25 cellular contexts compared by ENCODE assay signal in the genomic region with DNA sequence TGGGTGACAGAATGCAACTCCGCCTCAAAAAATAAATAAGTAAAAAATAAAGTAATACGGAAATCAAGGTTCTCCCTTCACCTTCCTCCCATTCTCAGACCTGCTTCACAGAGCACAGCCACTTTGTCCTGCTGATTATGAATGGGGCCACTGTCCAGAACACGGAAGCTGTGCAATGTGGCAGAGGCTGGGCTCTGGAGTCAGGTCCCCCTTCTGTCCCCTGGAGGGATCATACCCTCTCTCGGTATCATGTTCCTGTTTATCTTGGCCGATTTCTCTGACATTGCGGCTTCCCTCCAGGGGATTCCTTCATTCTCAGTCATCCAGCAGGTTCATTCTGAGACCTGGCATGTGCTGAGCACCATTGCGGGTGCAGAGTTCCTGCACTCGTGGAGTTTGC. TPM values are rescaled to one million over a fixed set of nuclear protein-coding genes. Genes with fewer than 3 reads are reported as not detected.
DNase-seq lines count a peak whose midpoint lies in the region; ATAC-seq and TF ChIP-seq lines count a peak whose summit lies in the region.
"Had no signal": no experiment of that assay in that cellular context is flagged by ENCODE, and none has a peak within 500 bp of the region (broad histone marks: within the 10 kb centered on the region; RNA-seq: fewer than 3 reads in every experiment).

No MANE protein-coding gene starts in this region.

- no peak overlapping the region for H3K23ac ChIP-seq in H9 (ENCODE audit: insufficient read length, low read depth, low read length)

- H3K4me1 Mint-ChIP-seq in H9: peaks cover 2 to 7% of the 10 kb centered on the region in 2 experiments; a peak in 2 of 4 replicates
- H3K4me1 Mint-ChIP-seq in T-helper 17 cell: peaks cover 32% of the 10 kb centered on the region

- H3K9ac ChIP-seq in DND-41 (ENCODE audit: low read depth, low read length) (peak overlapping the region; percentile 49), H9 (ENCODE audit: extremely low read depth, insufficient read length, low read length) (no peak overlapping the region)
- H3K9ac ChIP-seq: KMS-11 had no signal

- WGBS in H9 (ENCODE audit: extremely low coverage, insufficient read length, low lambda C conversion rate): no CpG with 5 or more reads among the region's 8 CpGs

- H2BK20ac ChIP-seq in H9 (ENCODE audit: low read depth, low read length, poor library complexity, severe bottlenecking): no peak overlapping the region

- peaks cover 6% of the 10 kb centered on the region for H3K27me3 Mint-ChIP-seq in H9 (ENCODE audit: low read depth)
- no peaks in the 10 kb centered on the region for H3K27me3 Mint-ChIP-seq in T-helper 17 cell
- H3K27me3 Mint-ChIP-seq: activated naive CD4-positive, alpha-beta T cell treated with anti-CD3 and anti-CD28 coated beads, Interleukin-2, amount 50 U/mL, for 24 hours had no signal

- H3K56ac ChIP-seq in H9 (ENCODE audit: insufficient read length, low read depth, low read length): no peak overlapping the region

- TF ChIP-seq CTCF in DND-41 (IDR thresholded peaks at IDR 0.05; ENCODE audit: borderline replicate concordance, extremely low read depth, low read length, poor library complexity, severe bottlenecking): no peak
- TF ChIP-seq CTCF in H9 (conservative IDR thresholded peaks at IDR 0.05): no peak
- no peak for TF ChIP-seq CTCF in omental fat pad (IDR thresholded peaks at IDR 0.05)

- ATAC-seq in DND-41 (ENCODE audit: insufficient read depth, low read depth): no peak
- ATAC-seq in T-helper 17 cell: no peak
- no peak for ATAC-seq in omental fat pad (ENCODE audit: low FRiP score)
- no peak for ATAC-seq in HG03520 (IDR thresholded peaks at IDR 0.05; ENCODE audit: unreplicated experiment)
- no peak for ATAC-seq in HG03025 (IDR thresholded peaks at IDR 0.05; ENCODE audit: low FRiP score, unreplicated experiment)
- no peak for ATAC-seq in HG03135 (IDR thresholded peaks at IDR 0.05; ENCODE audit: unreplicated experiment)
- ATAC-seq: activated T-cell treated with anti-CD3 and anti-CD28 coated beads, Interleukin-2, amount 50 U/mL, for 72 hours; foreskin keratinocyte; HCT116; stimulated activated naive CD8-positive, alpha-beta T cell treated with anti-CD3 and anti-CD28 coated beads, Interleukin-15, Interleukin-2, amounts not matched to agents 100 U/mL and 50 U/mL, for 24 hours had no signal

- no peaks in the 10 kb centered on the region for H3K27me3 ChIP-seq in DND-41 (ENCODE audit: insufficient read depth, low read length, poor library complexity)
- H3K27me3 ChIP-seq in H9 (ENCODE audit: insufficient read depth, low read length): no peaks in the 10 kb centered on the region
- H3K27me3 ChIP-seq: foreskin keratinocyte, spleen, tibial nerve had no signal

- H2AFZ ChIP-seq in DND-41 (ENCODE audit: low read depth, low read length) (no peak overlapping the region), H9 (ENCODE audit: low read length) (no peak overlapping the region)

- H3K9me3 Mint-ChIP-seq in H9: no peaks in the 10 kb centered on the region
- H3K9me3 Mint-ChIP-seq: activated naive CD4-positive, alpha-beta T cell treated with anti-CD3 and anti-CD28 coated beads, Interleukin-2, amount 50 U/mL, for 24 hours; activated T-cell treated with anti-CD3 and anti-CD28 coated beads, Interleukin-2, amount 50 U/mL, for 72 hours had no signal

- H3K23me2 ChIP-seq in H9 (ENCODE audit: insufficient read length, low read depth, low read length, poor library complexity, severe bottlenecking): no peaks in the 10 kb centered on the region

- H2BK120ac ChIP-seq in H9 (ENCODE audit: low read depth, low read length, poor library complexity, severe bottlenecking): no peak overlapping the region

- no peaks in the 10 kb centered on the region for H4K20me1 ChIP-seq in DND-41 (ENCODE audit: insufficient read depth, low read length)
- H4K20me1 ChIP-seq in H9 (ENCODE audit: control insufficient read depth, insufficient read depth, insufficient read length): no peaks in the 10 kb centered on the region

- H3K36me3 ChIP-seq in DND-41 (ENCODE audit: insufficient read depth, low read length): no peaks in the 10 kb centered on the region

- peak overlapping the region in 1 of 2 experiments; percentile 40; a peak in 1 of 4 replicates for H3K4me3 ChIP-seq in DND-41 (ENCODE audit: low read depth in 1 of 2, low read length in 2 of 2)
- H3K4me3 ChIP-seq: spleen, tibial nerve had no signal

- no peak overlapping the region for H3K4me3 Mint-ChIP-seq in H9
- no peak overlapping the region for H3K4me3 Mint-ChIP-seq in T-helper 17 cell
- H3K4me3 Mint-ChIP-seq: activated naive CD4-positive, alpha-beta T cell treated with anti-CD3 and anti-CD28 coated beads, Interleukin-2, amount 50 U/mL, for 24 hours; activated T-cell treated with anti-CD3 and anti-CD28 coated beads, Interleukin-2, amount 50 U/mL, for 72 hours had no signal

- H2BK15ac ChIP-seq in H9 (ENCODE audit: low read depth, low read length): no peak overlapping the region

- no peaks in the 10 kb centered on the region for H3K9me3 ChIP-seq in DND-41 (ENCODE audit: insufficient read depth, low read length, severe bottlenecking)
- H3K9me3 ChIP-seq in H9 (ENCODE audit: control insufficient read depth, low read depth, low read length): no peaks in the 10 kb centered on the region
- no peaks in the 10 kb centered on the region for H3K9me3 ChIP-seq in T-helper 17 cell (ENCODE audit: control insufficient read depth, low read length, poor library complexity, severe bottlenecking)
- H3K9me3 ChIP-seq: spleen, tibial nerve had no signal

- no peak overlapping the region for H2AK5ac ChIP-seq in H9 (ENCODE audit: insufficient read length, low read length)

- no peak overlapping the region for H3K27ac Mint-ChIP-seq in H9
- H3K27ac Mint-ChIP-seq in T-helper 17 cell: peak overlapping the region; percentile 88
- H3K27ac Mint-ChIP-seq: activated T-cell treated with anti-CD3 and anti-CD28 coated beads, Interleukin-2, amount 50 U/mL, for 72 hours had no signal

- DNase-seq in DND-41 (no peak), H9 (no peak), T-helper 17 cell (no peak), kidney tubule cell (ENCODE audit: low spot score) (peak; percentile 3), omental fat pad (ENCODE audit: low spot score) (no peak)
- DNase-seq: activated T-cell treated with anti-CD3 and anti-CD28 coated beads, Interleukin-2, amount 50 U/mL, for 72 hours; anterior cingulate cortex; cerebellar nuclear complex; erythroblast; foreskin keratinocyte; kidney; NCI-H187; NCI-H2227 treated with DMSO at 0.1 percent for 48 hours; NCI-H748 treated with DMSO at 0.1 percent for 48 hours; Right ventricle myocardium superior; spleen; stimulated activated CD4-positive, alpha-beta T cell treated with anti-CD3 and anti-CD28 coated beads, Interleukin-4, amount 100 ng/mL, for 1 hour; stimulated activated naive CD8-positive, alpha-beta T cell treated with anti-CD3 and anti-CD28 coated beads, Interleukin-15, Interleukin-2, amounts not matched to agents 100 U/mL and 50 U/mL, for 24 hours had no signal

- H2BK12ac ChIP-seq in H9 (ENCODE audit: insufficient read length, low read depth, low read length): no peak overlapping the region

- H3T11ph ChIP-seq in H9 (ENCODE audit: low read length): no peak overlapping the region

- H3K14ac ChIP-seq in H9 (ENCODE audit: insufficient read depth, low read length): peak overlapping the region; percentile 19; the same call in 1 of the 2 replicates

- H3K4me1 ChIP-seq in DND-41 (ENCODE audit: insufficient read depth, low read length): peaks cover 64% of the 10 kb centered on the region
- H3K4me1 ChIP-seq in H9 (ENCODE audit: insufficient read depth, low read length): no peaks in the 10 kb centered on the region; the same call in 1 of the 2 replicates
- H3K4me1 ChIP-seq: foreskin keratinocyte had no signal

- H3K27ac ChIP-seq in DND-41 (ENCODE audit: low read length) (peak overlapping the region; percentile 98), H9 (ENCODE audit: insufficient read length, low read depth, low read length) (no peak overlapping the region)
- H3K27ac ChIP-seq: foreskin keratinocyte, spleen, tibial nerve had no signal

- H4K5ac ChIP-seq in H9 (ENCODE audit: insufficient read length, low read depth, low read length): no peak overlapping the region

- H3K18ac ChIP-seq in H9 (ENCODE audit: insufficient read length, low read depth, low read length): no peak overlapping the region

- peak overlapping the region; percentile 63 for H3K4me2 ChIP-seq in DND-41 (ENCODE audit: insufficient read depth, low read length)
- H3K4me2 ChIP-seq in H9 (ENCODE audit: insufficient read depth, insufficient read length, low read length): no peak overlapping the region

- H3K79me1 ChIP-seq in H9 (ENCODE audit: insufficient read depth, low read depth, low read length, poor library complexity, severe bottlenecking): no peaks in the 10 kb centered on the region

- H4K91ac ChIP-seq in H9 (ENCODE audit: insufficient read length, low read depth, low read length): no peak overlapping the region

- no peak overlapping the region for H4K8ac ChIP-seq in H9 (replicated peaks; ENCODE audit: insufficient read length, low read depth, low read length)

- H2BK5ac ChIP-seq in H9 (ENCODE audit: insufficient read length, low read length): no peak overlapping the region

- H3K36me3 Mint-ChIP-seq in H9 (ENCODE audit: insufficient read depth in 1 of 3, low read depth in 3 of 3) (no peaks in the 10 kb centered on the region), T-helper 17 cell (ENCODE audit: low read depth) (peaks cover 2% of the 10 kb centered on the region)

- H3K79me2 ChIP-seq in DND-41 (ENCODE audit: insufficient read depth, low read length): peaks cover 18% of the 10 kb centered on the region
- no peaks in the 10 kb centered on the region for H3K79me2 ChIP-seq in H9 (ENCODE audit: insufficient read depth, low read length)

- H3K4ac ChIP-seq in H9 (ENCODE audit: low read depth, low read length): no peak overlapping the region

RNA-seq across cellular contexts. Expression of gene PPP2R5C, which starts 11.3 kb away (rescaled TPM):
- total RNA-seq in H9 (2021) (92.8 and 93.0 TPM in 2 replicates), T-helper 17 cell (100 to 1,000 TPM; 516 to 530 TPM), omental fat pad (10 to 100 TPM; 73.7 to 90.5 (median 87.6) TPM)
